1 cellular context compared by ENCODE assay signal in genomic region chr17:77736207-77736600, GRCh38.
TF ChIP-seq lines count a peak whose summit lies in the region.

No MANE protein-coding gene starts in this region.

TF ChIP-seq in GM23338, 12 proteins besides CTCF, POLR2A, EP300 and RAD21 (continued from another document):
- TF ChIP-seq ZNF462 (CRISPR knock-in tag; IDR thresholded peaks at IDR 0.05) (no peak), EZH2phosphoT487 (IDR thresholded peaks at IDR 0.05; ENCODE audit: unreplicated experiment) (no peak), ZNF114 (CRISPR knock-in tag; IDR thresholded peaks at IDR 0.05) (no peak), ETS1 (IDR thresholded peaks at IDR 0.05) (no peak), EZH2 (IDR thresholded peaks at IDR 0.05; ENCODE audit: low read depth, unreplicated experiment) (no peak), NANOG (IDR thresholded peaks at IDR 0.05; ENCODE audit: borderline replicate concordance) (no peak), STAT1 (IDR thresholded peaks at IDR 0.05; ENCODE audit: unreplicated experiment) (no peak)
